In the genomic region with DNA sequence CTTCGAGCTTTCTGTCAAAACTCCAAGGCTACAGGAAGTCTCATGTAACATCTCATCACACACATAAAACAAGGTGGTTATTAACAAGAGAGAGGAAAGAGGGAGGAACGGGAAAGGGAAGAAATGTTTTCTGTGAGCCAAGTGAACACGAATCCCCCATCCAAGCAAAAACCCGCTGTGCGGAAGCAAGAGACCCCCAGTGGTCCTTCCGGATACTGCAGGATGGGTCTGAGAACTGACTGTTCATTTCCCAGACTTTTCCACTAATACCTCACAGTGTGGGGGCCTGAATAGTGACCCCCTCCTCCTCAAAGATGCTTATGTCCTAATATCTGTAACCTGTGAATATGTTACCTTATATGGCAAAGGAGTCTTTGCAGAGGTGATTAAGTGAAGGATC, we compare ENCODE assay signal across 9 cellular contexts. TPM values are rescaled to one million over a fixed set of nuclear protein-coding genes. Genes with fewer than 3 reads are reported as not detected.
DNase-seq lines count a peak whose midpoint lies in the region; ATAC-seq and TF ChIP-seq lines count a peak whose summit lies in the region.
"Had no signal": no experiment of that assay in that cellular context is flagged by ENCODE, and none has a peak within 500 bp of the region (broad histone marks: within the 10 kb centered on the region; RNA-seq: fewer than 3 reads in every experiment).

No MANE protein-coding gene starts in this region.

- CTCF ChIA-PET in activated CD8-positive, alpha-beta T cell treated with anti-CD3 and anti-CD28 coated beads for 36 hours (lab: Charles Lee), result interaction anchor here (0.9 to 1.5 kb wide), 3 partner anchors 10 to 76 kb away, joined by 3 to 4 read pairs (median 4); no protein-coding TSS in a partner anchor
- CTCF ChIA-PET in activated CD4-positive, alpha-beta T cell treated with anti-CD3 and anti-CD28 coated beads, Interleukin-2, amount 10 ng/mL, durations not matched to agents 7 days and 5 days (lab: Charles Lee), result interaction anchor here (0.6 kb wide), 1 partner anchor 1061 kb away, joined by 3 read pairs; no protein-coding TSS in a partner anchor

- no peak overlapping the region for H3K4me3 Mint-ChIP-seq in activated CD8-positive, alpha-beta T cell treated with anti-CD3 and anti-CD28 coated beads for 36 hours
- no peak overlapping the region for H3K4me3 Mint-ChIP-seq in activated CD4-positive, alpha-beta T cell treated with anti-CD3 and anti-CD28 coated beads, Interleukin-2, amount 10 ng/mL, durations not matched to agents 7 days and 5 days

- POLR2A ChIA-PET in activated CD8-positive, alpha-beta T cell treated with anti-CD3 and anti-CD28 coated beads for 36 hours (lab: Charles Lee), result no interaction called here
- POLR2A ChIA-PET in activated CD4-positive, alpha-beta T cell treated with anti-CD3 and anti-CD28 coated beads, Interleukin-2, amount 10 ng/mL, durations not matched to agents 7 days and 5 days (lab: Charles Lee), result no interaction called here

- DNase-seq in H7 (peak; percentile 80), hypothalamus (lab: John Stamatoyannopoulos, UW) (peak in 34 of 51 donors; percentile 13 to 81 (median 48)), NOMO-1 treated with DMSO at 0.1 percent for 48 hours (lab: John Stamatoyannopoulos, UW; ENCODE audit: unreplicated experiment) (no peak)
- DNase-seq in activated CD8-positive, alpha-beta T cell treated with anti-CD3 and anti-CD28 coated beads for 36 hours, result peak; percentile 41
- no peak for DNase-seq in activated CD4-positive, alpha-beta T cell treated with anti-CD3 and anti-CD28 coated beads, Interleukin-2, amount 10 ng/mL, durations not matched to agents 7 days and 5 days
- DNase-seq: NCI-H2171 had no signal

- no peaks in the 10 kb centered on the region for H3K9me3 Mint-ChIP-seq in activated CD8-positive, alpha-beta T cell treated with anti-CD3 and anti-CD28 coated beads for 36 hours
- H3K9me3 Mint-ChIP-seq in activated CD4-positive, alpha-beta T cell treated with anti-CD3 and anti-CD28 coated beads, Interleukin-2, amount 10 ng/mL, durations not matched to agents 7 days and 5 days, result no peaks in the 10 kb centered on the region

- ATAC-seq in activated CD8-positive, alpha-beta T cell treated with anti-CD3 and anti-CD28 coated beads for 36 hours, result no peak
- ATAC-seq in GM21390 (IDR thresholded peaks at IDR 0.05; ENCODE audit: unreplicated experiment), result no peak
- no peak for ATAC-seq in GM19023 (IDR thresholded peaks at IDR 0.05; ENCODE audit: unreplicated experiment)

- H3K36me3 ChIP-seq in H7 (replicated peaks; ENCODE audit: control insufficient read depth, insufficient read depth, low read length), result no peaks in the 10 kb centered on the region

- intact Hi-C loops in activated CD8-positive, alpha-beta T cell treated with anti-CD3 and anti-CD28 coated beads for 36 hours (cut with micrococcal nuclease), result no loop called here

- H3K27me3 ChIP-seq in H7 (ENCODE audit: control insufficient read depth, insufficient read depth, low read length), result no peaks in the 10 kb centered on the region

- no peak overlapping the region for H3K27ac Mint-ChIP-seq in activated CD8-positive, alpha-beta T cell treated with anti-CD3 and anti-CD28 coated beads for 36 hours
- no peak overlapping the region for H3K27ac Mint-ChIP-seq in activated CD4-positive, alpha-beta T cell treated with anti-CD3 and anti-CD28 coated beads, Interleukin-2, amount 10 ng/mL, durations not matched to agents 7 days and 5 days

- H3K4me3 ChIP-seq in H7 (ENCODE audit: insufficient read depth, low read depth, low read length), result no peak overlapping the region

- H3K27ac ChIP-seq in 22Rv1, result no peak overlapping the region

- H3K36me3 Mint-ChIP-seq in activated CD8-positive, alpha-beta T cell treated with anti-CD3 and anti-CD28 coated beads for 36 hours (ENCODE audit: low read depth), result no peaks in the 10 kb centered on the region
- H3K36me3 Mint-ChIP-seq in activated CD4-positive, alpha-beta T cell treated with anti-CD3 and anti-CD28 coated beads, Interleukin-2, amount 10 ng/mL, durations not matched to agents 7 days and 5 days (ENCODE audit: low read depth), result no peaks in the 10 kb centered on the region

- peak; percentile 62 for TF ChIP-seq CTCF in 22Rv1 (IDR thresholded peaks at IDR 0.05)
- TF ChIP-seq CTCF in activated CD8-positive, alpha-beta T cell treated with anti-CD3 and anti-CD28 coated beads for 36 hours (IDR thresholded peaks at IDR 0.05), result peak; percentile 63

- H3K27me3 Mint-ChIP-seq in activated CD8-positive, alpha-beta T cell treated with anti-CD3 and anti-CD28 coated beads for 36 hours, result no peaks in the 10 kb centered on the region
- no peaks in the 10 kb centered on the region for H3K27me3 Mint-ChIP-seq in activated CD4-positive, alpha-beta T cell treated with anti-CD3 and anti-CD28 coated beads, Interleukin-2, amount 10 ng/mL, durations not matched to agents 7 days and 5 days

- H3K4me1 Mint-ChIP-seq in activated CD8-positive, alpha-beta T cell treated with anti-CD3 and anti-CD28 coated beads for 36 hours (ENCODE audit: low read depth), result no peaks in the 10 kb centered on the region
- H3K4me1 Mint-ChIP-seq in activated CD4-positive, alpha-beta T cell treated with anti-CD3 and anti-CD28 coated beads, Interleukin-2, amount 10 ng/mL, durations not matched to agents 7 days and 5 days, result no peaks in the 10 kb centered on the region

RNA-seq across cellular contexts. Expression of gene DIPK1C, which starts 19.0 kb away (rescaled TPM):
- 0.22 TPM in 1 of 2 replicates, not detected in the other for total RNA-seq in H7 (2014; rRNA removed; shearing (Covaris generic))
- total RNA-seq in activated CD8-positive, alpha-beta T cell treated with anti-CD3 and anti-CD28 coated beads for 36 hours, result not detected
- not detected for total RNA-seq in activated CD4-positive, alpha-beta T cell treated with anti-CD3 and anti-CD28 coated beads, Interleukin-2, amount 10 ng/mL, durations not matched to agents 7 days and 5 days

RNA-seq across cellular contexts. Expression of gene CNDP2, which starts 20.0 kb away (rescaled TPM):
- total RNA-seq in H7 (2014; rRNA removed; shearing (Covaris generic)), result 60.2 and 63.1 TPM in 2 replicates
- total RNA-seq in activated CD8-positive, alpha-beta T cell treated with anti-CD3 and anti-CD28 coated beads for 36 hours, result 100 to 1,000 TPM; 121 to 136 TPM
- total RNA-seq in activated CD4-positive, alpha-beta T cell treated with anti-CD3 and anti-CD28 coated beads, Interleukin-2, amount 10 ng/mL, durations not matched to agents 7 days and 5 days, result 100 to 1,000 TPM; 145 to 163 TPM

RNA-seq across cellular contexts. Expression of gene CNDP1, which starts 58.1 kb away (rescaled TPM):
- not detected in 2 replicates for total RNA-seq in H7 (2014; rRNA removed; shearing (Covaris generic))
- not detected for total RNA-seq in activated CD8-positive, alpha-beta T cell treated with anti-CD3 and anti-CD28 coated beads for 36 hours
- total RNA-seq in activated CD4-positive, alpha-beta T cell treated with anti-CD3 and anti-CD28 coated beads, Interleukin-2, amount 10 ng/mL, durations not matched to agents 7 days and 5 days, result not detected

Comparison
In these comparisons a context has a peak if more than half of its experiments do, and no peak if none do; other contexts are left out.
1. DNase-seq: peak in H7 (single experiment), activated CD8-positive, alpha-beta T cell treated with anti-CD3 and anti-CD28 coated beads for 36 hours (single experiment) and hypothalamus (34 of 51); none in activated CD4-positive, alpha-beta T cell treated with anti-CD3 and anti-CD28 coated beads, Interleukin-2, amount 10 ng/mL, durations not matched to agents 7 days and 5 days (single experiment) and NOMO-1 treated with DMSO at 0.1 percent for 48 hours (single experiment).